Comparison of ENCODE assay signal across 20 cellular contexts in genomic region chr5:125331987-125332628, GRCh38.
"Had no signal": no experiment of that assay in that cellular context is flagged by ENCODE, and none has a peak within 500 bp of the region (broad histone marks: within the 10 kb centered on the region; RNA-seq: fewer than 3 reads in every experiment).

No MANE protein-coding gene starts in this region.

- DNase-seq: activated B cell treated with CpG ODN at 0.5 μM for 24 hours; activated CD4-positive, alpha-beta memory T cell treated with anti-CD3 and anti-CD28 coated beads for 36 hours; activated CD4-positive, alpha-beta T cell treated with anti-CD3 and anti-CD28 coated beads for 36 hours; activated effector memory CD4-positive, alpha-beta T cell treated with anti-CD3 and anti-CD28 coated beads, Interleukin-2, amount 50 U/mL, for 16 hours; activated naive CD4-positive, alpha-beta T cell treated with anti-CD3 and anti-CD28 coated beads, Interleukin-2, amount 10 ng/mL, durations not matched to agents 7 days and 5 days; amygdala; cerebellar nuclear complex; gastrocnemius medialis; left ventricle myocardium superior; mammary epithelial cell; psoas muscle; spleen; stimulated activated CD4-positive, alpha-beta T cell treated with anti-CD3 and anti-CD28 coated beads, Interleukin-4, amount 100 ng/mL, for 1 hour; stimulated activated naive CD4-positive, alpha-beta T cell; T-helper 2 cell; testis had no signal

- H3K9me3 ChIP-seq: esophagus muscularis mucosa, gastrocnemius medialis, psoas muscle, right atrium auricular region, spleen, testis had no signal

- H3K27ac ChIP-seq: coronary artery, esophagus muscularis mucosa, gastrocnemius medialis, psoas muscle, right atrium auricular region, spleen, testis had no signal

- H3K36me3 ChIP-seq: esophagus muscularis mucosa, gastrocnemius medialis, right atrium auricular region, spleen had no signal

- ATAC-seq: activated CD4-positive, alpha-beta T cell treated with anti-CD3 and anti-CD28 coated beads for 36 hours; gastrocnemius medialis; left ventricle myocardium superior; natural killer cell treated with Interleukin-12 subunit alpha and Interleukin-12 subunit beta and Interleukin-15 and Interleukin-18, amount 100 ng/mL, for 72 hours; psoas muscle had no signal

- H3K4me1 ChIP-seq: psoas muscle, right atrium auricular region, spleen, testis had no signal

- H3K4me3 ChIP-seq: coronary artery, esophagus muscularis mucosa, gastrocnemius medialis, psoas muscle, right atrium auricular region, spleen, testis had no signal

- H3K27me3 ChIP-seq: esophagus muscularis mucosa, gastrocnemius medialis, right atrium auricular region, spleen, testis had no signal
